ENCODE assay signal across 15 cellular contexts in the genomic region with DNA sequence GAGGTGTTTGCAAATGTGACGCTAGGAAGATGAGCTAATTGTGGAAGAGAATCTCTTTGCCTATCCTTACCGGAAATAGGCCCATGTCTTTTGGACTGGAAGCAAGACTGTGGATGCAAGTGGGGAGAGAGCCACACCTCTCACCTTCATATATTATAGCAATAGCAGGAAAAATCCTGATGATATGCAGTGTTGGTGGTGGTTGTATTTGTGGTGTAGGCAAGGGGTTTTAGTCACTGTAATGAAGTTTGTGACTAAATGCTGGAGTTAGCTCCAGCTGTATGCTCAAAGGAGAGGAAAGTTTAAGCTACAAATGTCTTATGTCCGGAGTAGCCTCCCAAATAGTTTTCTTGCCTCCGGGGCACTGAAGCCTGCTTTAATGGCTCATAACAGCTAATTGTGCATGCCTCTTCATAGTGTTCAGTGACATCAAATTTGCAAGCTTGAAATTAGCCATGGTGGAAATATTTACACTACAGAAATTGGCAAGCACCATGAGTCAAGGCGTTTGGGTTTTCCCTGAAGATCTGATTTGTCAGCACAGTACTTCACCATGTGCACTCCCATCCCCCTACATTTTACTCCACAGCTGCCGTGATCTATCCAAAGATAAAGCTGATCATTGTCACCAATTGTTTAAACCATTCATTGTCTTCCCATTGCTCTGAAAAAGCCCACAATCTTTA.
A peak's percentile ranks its signal among the peaks of the same experiment; 100 is the strongest.
DNase-seq lines count a peak whose midpoint lies in the region; ATAC-seq, FAIRE-seq and TF ChIP-seq lines count a peak whose summit lies in the region.
"Had no signal": no experiment of that assay in that cellular context is flagged by ENCODE, and none has a peak within 500 bp of the region (broad histone marks: within the 10 kb centered on the region; RNA-seq: fewer than 3 reads in every experiment).

No MANE protein-coding gene starts in this region.

- no peaks in the 10 kb centered on the region for H3K23me2 ChIP-seq in H1 (ENCODE audit: low read depth, low read length)

- ATAC-seq in HG03520 (IDR thresholded peaks at IDR 0.05; ENCODE audit: unreplicated experiment) = peak; percentile 36

- H4K5ac ChIP-seq in H1 (ENCODE audit: insufficient read length, low read depth, low read length) = no peak overlapping the region

- H4K8ac ChIP-seq in H1 (ENCODE audit: extremely low read depth, insufficient read depth, low read length) = no peak overlapping the region

- peak overlapping the region; percentile 33; the same call in 1 of the 2 replicates for H2BK15ac ChIP-seq in H1 (ENCODE audit: low read length)

- no peaks in the 10 kb centered on the region for H3K9me3 Mint-ChIP-seq in stimulated activated naive CD8-positive, alpha-beta T cell treated with anti-CD3 and anti-CD28 coated beads, Interleukin-15, Interleukin-2, amounts not matched to agents 100 ng/mL and 50 ng/mL, for 24 hours
- peaks cover 5% of the 10 kb centered on the region for H3K9me3 Mint-ChIP-seq in endothelial cell (ENCODE audit: unreplicated experiment)
- H3K9me3 Mint-ChIP-seq: dendritic cell treated with granulocyte-macrophage colony-stimulating factor and Interleukin-4, amounts not matched to agents 40 ng/mL and 50 ng/mL, for 4 days; memory B cell had no signal

- WGBS in H1 (ENCODE audit: extremely low coverage in 1 of 2, insufficient coverage in 1 of 2, insufficient read length in 1 of 2, insufficient replicate concordance in 2 of 2, low coverage in 1 of 2, low lambda C conversion rate in 2 of 2, missing lambda C conversion rate in 1 of 2), 2 experiments = 80% methylated on average over 6 of the region's 6 CpGs; no CpG with 5 or more reads in 1 of the 2 experiments
- 73 to 83% (median 78%) methylated on average over 6 of the region's 6 CpGs for WGBS in stomach, 5 donors

- peak overlapping the region; percentile 77 for H2BK120ac ChIP-seq in H1 (replicated peaks; ENCODE audit: low read depth, low read length)

- H3K79me2 ChIP-seq in H1 (ENCODE audit: control insufficient read depth in 1 of 2, insufficient read depth in 2 of 2, low read length in 2 of 2) = no peaks in the 10 kb centered on the region

- no peak overlapping the region for H3K56ac ChIP-seq in H1 (replicated peaks; ENCODE audit: insufficient read length, low read depth, low read length)

- H3K4me1 ChIP-seq in H1 (replicated peaks in 1 of 4; ENCODE audit: control insufficient read depth in 3 of 4, insufficient read depth in 4 of 4, low read length in 3 of 4) = peaks cover 6 to 35% (median 28%) of the 10 kb centered on the region in 4 experiments
- H3K4me1 ChIP-seq in stomach = peaks cover 0 to 11% (median 4%) of the 10 kb centered on the region in 4 donors

- TF ChIP-seq CTCF in H1 (IDR thresholded peaks at IDR 0.05; ENCODE audit: control extremely low read depth in 1 of 3, insufficient read depth in 1 of 3, low read depth in 1 of 3, low read length in 3 of 3) (no peak), stomach (IDR thresholded peaks at IDR 0.05) (no peak), endothelial cell (IDR thresholded peaks at IDR 0.05; ENCODE audit: unreplicated experiment) (no peak)

- H3K27me3 Mint-ChIP-seq in stimulated activated naive CD8-positive, alpha-beta T cell treated with anti-CD3 and anti-CD28 coated beads, Interleukin-15, Interleukin-2, amounts not matched to agents 100 ng/mL and 50 ng/mL, for 24 hours = peaks cover 27% of the 10 kb centered on the region
- H3K27me3 Mint-ChIP-seq in endothelial cell (ENCODE audit: unreplicated experiment) = no peaks in the 10 kb centered on the region
- H3K27me3 Mint-ChIP-seq: dendritic cell treated with granulocyte-macrophage colony-stimulating factor and Interleukin-4, amounts not matched to agents 40 ng/mL and 50 ng/mL, for 4 days; memory B cell had no signal

- H3K79me1 ChIP-seq in H1 (ENCODE audit: low read depth, low read length) = no peaks in the 10 kb centered on the region

- H3K27me3 ChIP-seq in H1 (replicated peaks in 1 of 4; ENCODE audit: control insufficient read depth in 3 of 4, extremely low read depth in 1 of 4, insufficient read depth in 3 of 4, low read length in 3 of 4) (no peaks in the 10 kb centered on the region; a peak in 1 of 7 replicates), stomach (no peaks in the 10 kb centered on the region)
- H3K27me3 ChIP-seq: ovary had no signal

- H2AK5ac ChIP-seq in H1 (ENCODE audit: low read depth, low read length) = no peak overlapping the region; the same call in 1 of the 2 replicates

- H3K4me1 Mint-ChIP-seq in stimulated activated naive CD8-positive, alpha-beta T cell treated with anti-CD3 and anti-CD28 coated beads, Interleukin-15, Interleukin-2, amounts not matched to agents 100 ng/mL and 50 ng/mL, for 24 hours (ENCODE audit: low read depth) = peaks cover 23% of the 10 kb centered on the region
- peaks cover 8% of the 10 kb centered on the region for H3K4me1 Mint-ChIP-seq in endothelial cell (ENCODE audit: unreplicated experiment)

- peak overlapping the region; percentile 47 for H3K4me3 Mint-ChIP-seq in stimulated activated naive CD8-positive, alpha-beta T cell treated with anti-CD3 and anti-CD28 coated beads, Interleukin-15, Interleukin-2, amounts not matched to agents 100 ng/mL and 50 ng/mL, for 24 hours
- no peak overlapping the region for H3K4me3 Mint-ChIP-seq in endothelial cell (ENCODE audit: unreplicated experiment)
- H3K4me3 Mint-ChIP-seq: dendritic cell treated with granulocyte-macrophage colony-stimulating factor and Interleukin-4, amounts not matched to agents 40 ng/mL and 50 ng/mL, for 4 days; memory B cell had no signal

- H3K9ac ChIP-seq in H1 (replicated peaks in 1 of 4; ENCODE audit: extremely low read depth in 1 of 4, low read depth in 3 of 4, low read length in 3 of 4) = no peak overlapping the region

- intact Hi-C loops in stomach (cut with DNase I; ENCODE audit: low total_unique reads) = no loop called here

- no peaks in the 10 kb centered on the region for H4K20me1 ChIP-seq in H1 (replicated peaks in 1 of 2; ENCODE audit: control insufficient read depth in 1 of 2, insufficient read depth in 2 of 2, low read length in 2 of 2)

- peak overlapping the region; percentile 43; the same call in 1 of the 2 replicates for H3K18ac ChIP-seq in H1 (ENCODE audit: extremely low read depth, low read length)

- POLR2A ChIA-PET in H1 (lab: Charles Lee; ENCODE audit: partially characterized antibody) = interaction anchor here (1.3 to 2.7 kb wide), 3 partner anchors 14 to 103 kb away, joined by 4 to 16 read pairs (median 4); a partner anchor contains a TSS

- CTCF ChIA-PET in H1 (lab: Charles Lee; ENCODE audit: partially characterized antibody) = interaction anchor here (0.6 to 2.9 kb wide), 10 partner anchors 13 to 637 kb away, joined by 3 to 20 read pairs (median 3); no protein-coding TSS in a partner anchor

- peak overlapping the region; percentile 50 for H4K91ac ChIP-seq in H1 (replicated peaks; ENCODE audit: insufficient read length, low read length)

- H3K27ac Mint-ChIP-seq in stimulated activated naive CD8-positive, alpha-beta T cell treated with anti-CD3 and anti-CD28 coated beads, Interleukin-15, Interleukin-2, amounts not matched to agents 100 ng/mL and 50 ng/mL, for 24 hours = peak overlapping the region; percentile 92
- H3K27ac Mint-ChIP-seq in endothelial cell (ENCODE audit: unreplicated experiment) = no peak overlapping the region
- H3K27ac Mint-ChIP-seq: dendritic cell treated with granulocyte-macrophage colony-stimulating factor and Interleukin-4, amounts not matched to agents 40 ng/mL and 50 ng/mL, for 4 days had no signal

- no peak for FAIRE-seq in H1 (lab: Jason Lieb, UNC)
- FAIRE-seq: astrocyte had no signal

- no peak overlapping the region for H2AFZ ChIP-seq in H1 (ENCODE audit: low read length)

- H3K4ac ChIP-seq in H1 (replicated peaks; ENCODE audit: insufficient read length, low read depth, low read length) = peak overlapping the region; percentile 14

- TF ChIP-seq POLR2A in H1 (IDR thresholded peaks at IDR 0.05; ENCODE audit: control extremely low read depth in 1 of 2, low read depth in 2 of 2, low read length in 2 of 2) (no peak), stomach (IDR thresholded peaks at IDR 0.05) (no peak)

- H3K4me2 ChIP-seq in H1 (ENCODE audit: insufficient read depth in 1 of 2, low read depth in 2 of 2, low read length in 2 of 2) = peak overlapping the region in 1 of 2 experiments; percentile 48; a peak in 2 of 4 replicates

- H3K4me3 ChIP-seq in H1 (ENCODE audit: extremely low read depth in 1 of 4, insufficient read depth in 2 of 4, low read depth in 3 of 4, low read length in 4 of 4) (0 out of 8 replicates have a peak overlapping the region, but pooled peaks of 1 of the 4 experiments have one; percentile 6), stomach (no peak overlapping the region)
- H3K4me3 ChIP-seq: ovary had no signal

- H3K36me3 Mint-ChIP-seq in stimulated activated naive CD8-positive, alpha-beta T cell treated with anti-CD3 and anti-CD28 coated beads, Interleukin-15, Interleukin-2, amounts not matched to agents 100 ng/mL and 50 ng/mL, for 24 hours (ENCODE audit: low read depth) = no peaks in the 10 kb centered on the region
- no peaks in the 10 kb centered on the region for H3K36me3 Mint-ChIP-seq in endothelial cell (ENCODE audit: low read depth, unreplicated experiment)
- H3K36me3 Mint-ChIP-seq: memory B cell had no signal

- H3K36me3 ChIP-seq in H1 (ENCODE audit: control insufficient read depth in 2 of 4, insufficient read depth in 4 of 4, low read length in 3 of 4) (no peaks in the 10 kb centered on the region), stomach (no peaks in the 10 kb centered on the region)
- H3K36me3 ChIP-seq: ovary had no signal

- H3K14ac ChIP-seq in H1 (ENCODE audit: insufficient read length) = no peak overlapping the region

- H3K27ac ChIP-seq in H1 (ENCODE audit: low read depth, low read length) (peak overlapping the region; percentile 70; the same call in 1 of the 2 replicates), stomach (no peak overlapping the region)
- H3K27ac ChIP-seq: ovary had no signal

- no peak for TF ChIP-seq RAD21 in H1 (IDR thresholded peaks at IDR 0.05 in 1 of 2, conservative IDR thresholded peaks at IDR 0.05 in 1 of 2; ENCODE audit: low read depth in 2 of 2, low read length in 2 of 2)

- no peaks in the 10 kb centered on the region for H3K9me3 ChIP-seq in H1 (ENCODE audit: insufficient read depth in 2 of 2, low read depth in 1 of 2, low read length in 1 of 2)
- no peaks in the 10 kb centered on the region for H3K9me3 ChIP-seq in stomach
- H3K9me3 ChIP-seq: ovary had no signal

- peak overlapping the region; percentile 68; the same call in 1 of the 2 replicates for H2BK20ac ChIP-seq in H1 (ENCODE audit: low read length)

- DNase-seq in stimulated activated CD4-positive, alpha-beta T cell treated with anti-CD3 and anti-CD28 coated beads, Interleukin-12 subunit alpha, Interleukin-12 subunit beta, amount 100 ng/mL, for 48 hours (ENCODE audit: low read depth in 2 of 3, low spot score in 1 of 3) = peak in 2 of 3 donors; percentile 15 to 17
- DNase-seq in stimulated activated CD4-positive, alpha-beta T cell treated with anti-CD3 and anti-CD28 coated beads, Interleukin-4, amount 100 ng/mL, for 1 hour = no peak
- DNase-seq in H1 (ENCODE audit: low read depth in 1 of 2, low spot score in 2 of 2) (no peak), NCI-H524 (lab: John Stamatoyannopoulos, UW) (no peak), stomach (no peak), endothelial cell (ENCODE audit: low spot score) (no peak)
- DNase-seq: KBM-7, NCI-H1436 treated with DMSO at 0.1 percent for 48 hours, NCI-H526 treated with DMSO at 0.1 percent for 48 hours, ovary had no signal

- H2BK5ac ChIP-seq in H1 (ENCODE audit: low read depth, low read length) = peak overlapping the region; percentile 84; the same call in 1 of the 2 replicates

- 0 out of 2 replicates have a peak overlapping the region, but pooled peaks have one; percentile 3 for H2BK12ac ChIP-seq in H1 (ENCODE audit: low read depth, low read length)

- H3K23ac ChIP-seq in H1 (ENCODE audit: insufficient read length) = no peak overlapping the region

- TF ChIP-seq EP300 in H1 (IDR thresholded peaks at IDR 0.05; ENCODE audit: borderline replicate concordance in 1 of 2, low read depth in 2 of 2, low read length in 2 of 2) (no peak), stomach (IDR thresholded peaks at IDR 0.05) (no peak)

Comparison
In these comparisons a context has a peak if more than half of its experiments do, and no peak if none do; other contexts are left out.
1. DNase-seq: peak in stimulated activated CD4-positive, alpha-beta T cell treated with anti-CD3 and anti-CD28 coated beads, Interleukin-12 subunit alpha, Interleukin-12 subunit beta, amount 100 ng/mL, for 48 hours (2 of 3); none in stimulated activated CD4-positive, alpha-beta T cell treated with anti-CD3 and anti-CD28 coated beads, Interleukin-4, amount 100 ng/mL, for 1 hour (single experiment), H1 (0 of 2), NCI-H524 (0 of 2), stomach (single experiment) and endothelial cell (single experiment).